In the genomic region with DNA sequence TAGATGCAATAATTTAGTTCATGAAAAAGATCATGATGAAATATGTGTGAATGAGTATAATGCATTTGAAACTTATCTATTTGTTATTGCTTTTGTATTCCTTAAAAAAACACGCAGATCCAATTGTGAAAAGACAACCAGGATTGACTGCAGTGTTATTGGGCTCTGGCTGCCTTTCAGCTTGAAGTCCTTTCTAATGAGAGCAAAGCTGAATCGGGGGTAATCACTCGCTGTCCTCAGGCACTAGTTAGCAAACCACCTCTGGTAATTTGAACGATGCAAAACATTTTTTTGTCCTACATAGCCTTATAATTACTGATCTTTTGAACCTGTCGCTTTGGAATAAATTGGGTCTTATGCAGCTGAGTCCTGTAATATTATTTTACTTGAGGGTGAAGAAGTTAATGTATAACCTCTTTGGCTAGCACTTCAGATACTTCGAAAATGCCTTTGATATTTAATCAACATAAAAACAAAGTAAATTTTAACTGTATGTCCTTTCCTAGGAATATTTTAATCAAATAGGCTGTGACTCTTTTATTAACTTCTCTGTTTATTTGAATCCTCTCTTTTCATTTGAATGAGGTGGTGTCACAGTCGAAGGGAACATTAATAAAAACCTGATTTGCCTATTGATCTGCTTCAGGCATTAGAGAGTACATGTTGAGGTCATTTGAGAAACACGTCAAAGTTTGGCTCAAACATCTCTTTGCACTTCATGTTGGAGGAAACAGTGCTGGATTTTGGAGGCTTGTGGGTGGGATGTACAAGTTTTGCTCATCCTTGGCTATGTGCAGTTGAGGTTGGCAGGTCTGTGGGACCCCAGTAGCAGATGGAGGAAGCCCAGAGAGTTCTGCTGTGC, we compare ENCODE assay signal across 26 cellular contexts.
DNase-seq lines count a peak whose midpoint lies in the region; ATAC-seq and TF ChIP-seq lines count a peak whose summit lies in the region.
"Had no signal": no experiment of that assay in that cellular context is flagged by ENCODE, and none has a peak within 500 bp of the region (broad histone marks: within the 10 kb centered on the region; RNA-seq: fewer than 3 reads in every experiment).

No MANE protein-coding gene starts in this region.

- H3K27ac Mint-ChIP-seq in brain (peak overlapping the region in 4 of 5 experiments; percentile 36 to 78 (median 63)), neural progenitor cell (peak overlapping the region; percentile 46)
- H3K27ac Mint-ChIP-seq: activated CD4-positive, alpha-beta T cell treated with anti-CD3 and anti-CD28 coated beads, Interleukin-2, amount 10 ng/mL, durations not matched to agents 24 days and 14 days; activated CD8-positive, alpha-beta memory T cell treated with anti-CD3 and anti-CD28 coated beads, Interleukin-2, amount 10 ng/mL, durations not matched to agents 7 days and 5 days; activated naive CD4-positive, alpha-beta T cell treated with anti-CD3 and anti-CD28 coated beads, Interleukin-2, amount 50 U/mL, for 24 hours; activated T-helper 1 cell treated with anti-CD3 and anti-CD28 coated beads, Interleukin-12 subunit alpha, Interleukin-12 subunit beta, Interleukin-2, Interleukin-4 antibody, amounts not matched to agents 30 ng/mL and 10 ng/mL and 1 ng/mL, durations not matched to agents 14 hours and 24 hours and 36 hours; natural killer cell treated with Interleukin-12 subunit alpha and Interleukin-12 subunit beta and Interleukin-15 and Interleukin-18, amount 100 ng/mL, for 72 hours; stimulated activated memory B cell treated with anti-CD40 and anti-IgM and Interleukin-4, amounts not matched to agents 10 μg/mL and 1 μg/mL and 100 μg/mL, for 72 hours; T-helper 17 cell had no signal

- peaks cover 75% of the 10 kb centered on the region for H3K4me1 Mint-ChIP-seq in brain
- no peaks in the 10 kb centered on the region for H3K4me1 Mint-ChIP-seq in neural progenitor cell
- H3K4me1 Mint-ChIP-seq: activated CD4-positive, alpha-beta T cell treated with anti-CD3 and anti-CD28 coated beads, Interleukin-2, amount 10 ng/mL, durations not matched to agents 24 days and 14 days; activated CD8-positive, alpha-beta memory T cell treated with anti-CD3 and anti-CD28 coated beads, Interleukin-2, amount 10 ng/mL, durations not matched to agents 7 days and 5 days; activated naive CD4-positive, alpha-beta T cell treated with anti-CD3 and anti-CD28 coated beads, Interleukin-2, amount 50 U/mL, for 24 hours; stimulated activated memory B cell treated with anti-CD40 and anti-IgM and Interleukin-4, amounts not matched to agents 10 μg/mL and 1 μg/mL and 100 μg/mL, for 72 hours; T-helper 17 cell had no signal

- no peaks in the 10 kb centered on the region for H3K36me3 ChIP-seq in right atrium auricular region
- no peaks in the 10 kb centered on the region for H3K36me3 ChIP-seq in neural progenitor cell
- H3K36me3 ChIP-seq: ascending aorta, Peyer's patch, thoracic aorta had no signal

- no peaks in the 10 kb centered on the region for H3F3A ChIP-seq in neural progenitor cell (ENCODE audit: low read depth)

- H3K9me3 ChIP-seq in right atrium auricular region (no peaks in the 10 kb centered on the region), neural progenitor cell (ENCODE audit: low read depth) (no peaks in the 10 kb centered on the region)
- H3K9me3 ChIP-seq: ascending aorta, Peyer's patch, thoracic aorta had no signal

- peak overlapping the region in 2 of 5 experiments; percentile 45 for H3K4me3 Mint-ChIP-seq in brain
- H3K4me3 Mint-ChIP-seq in neural progenitor cell: no peak overlapping the region
- H3K4me3 Mint-ChIP-seq: activated CD4-positive, alpha-beta T cell treated with anti-CD3 and anti-CD28 coated beads, Interleukin-2, amount 10 ng/mL, durations not matched to agents 24 days and 14 days; activated CD8-positive, alpha-beta memory T cell treated with anti-CD3 and anti-CD28 coated beads, Interleukin-2, amount 10 ng/mL, durations not matched to agents 7 days and 5 days; activated naive CD4-positive, alpha-beta T cell treated with anti-CD3 and anti-CD28 coated beads, Interleukin-2, amount 50 U/mL, for 24 hours; activated T-helper 1 cell treated with anti-CD3 and anti-CD28 coated beads, Interleukin-12 subunit alpha, Interleukin-12 subunit beta, Interleukin-2, Interleukin-4 antibody, amounts not matched to agents 30 ng/mL and 10 ng/mL and 1 ng/mL, durations not matched to agents 14 hours and 24 hours and 36 hours; natural killer cell treated with Interleukin-12 subunit alpha and Interleukin-12 subunit beta and Interleukin-15 and Interleukin-18, amount 100 ng/mL, for 72 hours; stimulated activated memory B cell treated with anti-CD40 and anti-IgM and Interleukin-4, amounts not matched to agents 10 μg/mL and 1 μg/mL and 100 μg/mL, for 72 hours; T-helper 17 cell had no signal

- no peaks in the 10 kb centered on the region for H3K79me2 ChIP-seq in neural progenitor cell (ENCODE audit: low read depth)

- H3K4me2 ChIP-seq in neural progenitor cell: peak overlapping the region; percentile 25
- H3K4me2 ChIP-seq: smooth muscle cell had no signal

- TF ChIP-seq CTCF in brain (conservative IDR thresholded peaks at IDR 0.05) (no peak), right atrium auricular region (IDR thresholded peaks at IDR 0.05) (no peak), neural progenitor cell (IDR thresholded peaks at IDR 0.05) (no peak)

- H3K9ac ChIP-seq in neural progenitor cell: no peak overlapping the region

- H2AFZ ChIP-seq in neural progenitor cell (replicated peaks): no peak overlapping the region

- no peaks in the 10 kb centered on the region for H3K27me3 ChIP-seq in right atrium auricular region
- no peaks in the 10 kb centered on the region for H3K27me3 ChIP-seq in neural progenitor cell
- H3K27me3 ChIP-seq: ascending aorta, Peyer's patch had no signal

- H3K36me3 Mint-ChIP-seq in brain: peaks cover 3% of the 10 kb centered on the region
- peaks cover 3% of the 10 kb centered on the region for H3K36me3 Mint-ChIP-seq in neural progenitor cell
- H3K36me3 Mint-ChIP-seq: activated CD8-positive, alpha-beta memory T cell treated with anti-CD3 and anti-CD28 coated beads, Interleukin-2, amount 10 ng/mL, durations not matched to agents 7 days and 5 days; activated naive CD4-positive, alpha-beta T cell treated with anti-CD3 and anti-CD28 coated beads, Interleukin-2, amount 50 U/mL, for 24 hours; natural killer cell treated with Interleukin-12 subunit alpha and Interleukin-12 subunit beta and Interleukin-15 and Interleukin-18, amount 100 ng/mL, for 72 hours; stimulated activated memory B cell treated with anti-CD40 and anti-IgM and Interleukin-4, amounts not matched to agents 10 μg/mL and 1 μg/mL and 100 μg/mL, for 72 hours had no signal

- H3K4me1 ChIP-seq in right atrium auricular region: peaks cover 0 to 30% of the 10 kb centered on the region in 2 donors
- H3K4me1 ChIP-seq in neural progenitor cell: peaks cover 15% of the 10 kb centered on the region
- H3K4me1 ChIP-seq: ascending aorta, Peyer's patch had no signal

- H3K27me3 Mint-ChIP-seq in brain: no peaks in the 10 kb centered on the region
- H3K27me3 Mint-ChIP-seq in neural progenitor cell (ENCODE audit: insufficient read depth, low read depth): no peaks in the 10 kb centered on the region
- H3K27me3 Mint-ChIP-seq: natural killer cell treated with Interleukin-12 subunit alpha and Interleukin-12 subunit beta and Interleukin-15 and Interleukin-18, amount 100 ng/mL, for 72 hours; stimulated activated memory B cell treated with anti-CD40 and anti-IgM and Interleukin-4, amounts not matched to agents 10 μg/mL and 1 μg/mL and 100 μg/mL, for 72 hours had no signal

- H3K4me3 ChIP-seq in right atrium auricular region (no peak overlapping the region), neural progenitor cell (no peak overlapping the region)
- H3K4me3 ChIP-seq: ascending aorta, Peyer's patch, smooth muscle cell, thoracic aorta had no signal

- H3K9me3 Mint-ChIP-seq in brain (no peaks in the 10 kb centered on the region), neural progenitor cell (peaks cover 6% of the 10 kb centered on the region)
- H3K9me3 Mint-ChIP-seq: activated CD4-positive, alpha-beta T cell treated with anti-CD3 and anti-CD28 coated beads, Interleukin-2, amount 10 ng/mL, durations not matched to agents 24 days and 14 days; activated naive CD4-positive, alpha-beta T cell treated with anti-CD3 and anti-CD28 coated beads, Interleukin-2, amount 50 U/mL, for 24 hours; activated T-helper 1 cell treated with anti-CD3 and anti-CD28 coated beads, Interleukin-12 subunit alpha, Interleukin-12 subunit beta, Interleukin-2, Interleukin-4 antibody, amounts not matched to agents 30 ng/mL and 10 ng/mL and 1 ng/mL, durations not matched to agents 14 hours and 24 hours and 36 hours; natural killer cell treated with Interleukin-12 subunit alpha and Interleukin-12 subunit beta and Interleukin-15 and Interleukin-18, amount 100 ng/mL, for 72 hours; stimulated activated memory B cell treated with anti-CD40 and anti-IgM and Interleukin-4, amounts not matched to agents 10 μg/mL and 1 μg/mL and 100 μg/mL, for 72 hours had no signal

- peak overlapping the region; percentile 56 to 83 for H3K27ac ChIP-seq in right atrium auricular region
- no peak overlapping the region for H3K27ac ChIP-seq in neural progenitor cell
- H3K27ac ChIP-seq: ascending aorta, Peyer's patch, thoracic aorta had no signal

- DNase-seq in NCI-H1092 (lab: John Stamatoyannopoulos, UW) (peak; percentile 33), right atrium auricular region (ENCODE audit: low spot score) (no peak), neural progenitor cell (ENCODE audit: low spot score) (peak; percentile 52), HUDEP-2 (lab: John Stamatoyannopoulos, UW; ENCODE audit: unreplicated experiment in 76 of 76) (no peak)
- DNase-seq: activated CD4-positive, alpha-beta T cell treated with anti-CD3 and anti-CD28 coated beads, Interleukin-2, amount 10 ng/mL, durations not matched to agents 24 days and 14 days; activated CD8-positive, alpha-beta memory T cell treated with anti-CD3 and anti-CD28 coated beads, Interleukin-2, amount 10 ng/mL, durations not matched to agents 7 days and 5 days; Calu3; foreskin fibroblast; KG1; MV-4-11; NCI-H1930; NCI-H226; Peyer's patch; T-helper 17 cell had no signal

- ATAC-seq in HG02588 (IDR thresholded peaks at IDR 0.05; ENCODE audit: unreplicated experiment) (no peak), GM18867 (IDR thresholded peaks at IDR 0.05; ENCODE audit: unreplicated experiment) (no peak), GM18861 (IDR thresholded peaks at IDR 0.05; ENCODE audit: unreplicated experiment) (no peak)
- ATAC-seq: activated CD8-positive, alpha-beta memory T cell treated with anti-CD3 and anti-CD28 coated beads, Interleukin-2, amount 10 ng/mL, durations not matched to agents 7 days and 5 days; HCT116; natural killer cell treated with Interleukin-12 subunit alpha and Interleukin-12 subunit beta and Interleukin-15 and Interleukin-18, amount 100 ng/mL, for 72 hours; stimulated activated memory B cell treated with anti-CD40 and anti-IgM and Interleukin-4, amounts not matched to agents 10 μg/mL and 1 μg/mL and 100 μg/mL, for 72 hours; T-helper 17 cell had no signal

- H4K20me1 ChIP-seq in neural progenitor cell (ENCODE audit: low read depth): no peaks in the 10 kb centered on the region

Comparison
In these comparisons a context has a peak if more than half of its experiments do, and no peak if none do; other contexts are left out.
1. DNase-seq: peak in NCI-H1092 (single experiment) and neural progenitor cell (single experiment); none in right atrium auricular region (single experiment) and HUDEP-2 (0 of 76).